ENCODE assay signal across 9 cellular contexts in the genomic region with DNA sequence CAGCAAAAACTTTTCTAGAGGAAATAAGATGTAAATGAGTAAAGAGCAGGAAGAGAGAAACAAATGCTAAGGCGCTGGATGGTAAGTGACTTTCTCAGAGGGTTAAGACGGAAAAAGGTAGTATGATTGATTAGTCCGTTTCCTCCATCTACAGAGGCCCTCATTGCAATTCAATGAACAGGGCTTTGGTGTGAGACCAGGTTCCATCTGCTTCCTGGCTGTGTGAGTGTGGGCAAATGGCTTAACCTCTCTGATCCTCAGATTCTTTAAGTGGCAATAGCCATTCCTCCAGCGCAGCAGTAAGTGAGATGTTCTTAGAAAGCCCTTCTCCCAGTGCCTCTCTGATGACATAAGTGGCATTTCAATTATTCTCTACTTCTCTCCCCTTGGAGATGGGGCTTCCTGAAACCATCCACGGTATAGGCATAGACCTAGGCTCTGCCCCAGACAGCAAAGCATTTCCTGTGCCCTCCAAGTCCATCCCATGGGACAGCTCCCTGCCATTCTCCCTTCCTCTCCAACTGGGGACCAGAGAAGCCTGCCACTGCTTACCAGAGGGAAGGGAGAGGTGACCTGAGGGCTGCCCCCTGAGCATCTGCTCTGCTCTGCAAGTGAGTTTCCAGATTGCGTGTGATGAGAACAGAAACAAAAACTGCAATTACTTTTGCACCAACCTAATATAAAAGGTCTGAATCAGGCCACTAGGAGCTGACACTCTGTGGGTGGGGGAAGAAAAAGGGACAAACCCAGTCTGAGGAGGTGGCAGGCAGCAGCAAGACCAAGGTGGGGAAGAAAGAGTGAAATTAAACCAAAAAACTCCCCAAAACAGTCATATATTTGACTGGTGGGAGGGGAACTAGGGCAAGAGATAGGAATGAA. TPM values are rescaled to one million over a fixed set of nuclear protein-coding genes. Genes with fewer than 3 reads are reported as not detected.
DNase-seq lines count a peak whose midpoint lies in the region; ATAC-seq and TF ChIP-seq lines count a peak whose summit lies in the region.
"Had no signal": no experiment of that assay in that cellular context is flagged by ENCODE, and none has a peak within 500 bp of the region (broad histone marks: within the 10 kb centered on the region; RNA-seq: fewer than 3 reads in every experiment).

No MANE protein-coding gene starts in this region.

- H3K36me3 Mint-ChIP-seq in activated CD4-positive, alpha-beta T cell treated with anti-CD3 and anti-CD28 coated beads for 36 hours (ENCODE audit: low read depth): no peaks in the 10 kb centered on the region
- H3K36me3 Mint-ChIP-seq in T-helper 2 cell treated with Interferon-gamma antibody and Interleukin-4, amounts not matched to agents 5 μg/mL and 100 μg/mL, for 36 hours (ENCODE audit: low read depth): peaks cover 2% of the 10 kb centered on the region
- no peaks in the 10 kb centered on the region for H3K36me3 Mint-ChIP-seq in Calu3 (ENCODE audit: insufficient read depth, unreplicated experiment)

- peak; percentile 76 for DNase-seq in activated CD4-positive, alpha-beta T cell treated with anti-CD3 and anti-CD28 coated beads for 36 hours
- no peak for DNase-seq in activated CD4-positive, alpha-beta T cell treated with anti-CD3 and anti-CD28 coated beads for 1 hour
- peak; percentile 70 for DNase-seq in T-helper 2 cell treated with Interferon-gamma antibody and Interleukin-4, amounts not matched to agents 5 μg/mL and 100 μg/mL, for 36 hours (ENCODE audit: low spot score)
- peak; percentile 77 for DNase-seq in stimulated activated CD4-positive, alpha-beta T cell treated with anti-CD3 and anti-CD28 coated beads, Interleukin-4, amount 100 ng/mL, for 24 hours
- DNase-seq in anterior cingulate cortex (lab: John Stamatoyannopoulos, UW): no peak
- DNase-seq in Calu3: no peak
- DNase-seq in HT-29 (ENCODE audit: low spot score): no peak
- DNase-seq: head of caudate nucleus had no signal

- POLR2A ChIA-PET in activated CD4-positive, alpha-beta T cell treated with anti-CD3 and anti-CD28 coated beads for 36 hours (lab: Charles Lee): interaction anchor here (0.7 to 1.1 kb wide), 4 partner anchors 13 to 138 kb away, joined by 3 to 9 read pairs (median 3); no protein-coding TSS in a partner anchor

- H3K4me1 Mint-ChIP-seq in activated CD4-positive, alpha-beta T cell treated with anti-CD3 and anti-CD28 coated beads for 36 hours: peaks cover 69% of the 10 kb centered on the region
- H3K4me1 Mint-ChIP-seq in T-helper 2 cell treated with Interferon-gamma antibody and Interleukin-4, amounts not matched to agents 5 μg/mL and 100 μg/mL, for 36 hours (ENCODE audit: low read depth): peaks cover 48% of the 10 kb centered on the region
- H3K4me1 Mint-ChIP-seq in Calu3 (ENCODE audit: low read depth, unreplicated experiment): no peaks in the 10 kb centered on the region

- no peaks in the 10 kb centered on the region for H3K27me3 Mint-ChIP-seq in activated CD4-positive, alpha-beta T cell treated with anti-CD3 and anti-CD28 coated beads for 36 hours
- H3K27me3 Mint-ChIP-seq in T-helper 2 cell treated with Interferon-gamma antibody and Interleukin-4, amounts not matched to agents 5 μg/mL and 100 μg/mL, for 36 hours (ENCODE audit: low read depth): peaks cover 21% of the 10 kb centered on the region
- no peaks in the 10 kb centered on the region for H3K27me3 Mint-ChIP-seq in Calu3 (ENCODE audit: unreplicated experiment)

- H3K9me3 Mint-ChIP-seq in activated CD4-positive, alpha-beta T cell treated with anti-CD3 and anti-CD28 coated beads for 36 hours (ENCODE audit: low read depth): no peaks in the 10 kb centered on the region
- H3K9me3 Mint-ChIP-seq in T-helper 2 cell treated with Interferon-gamma antibody and Interleukin-4, amounts not matched to agents 5 μg/mL and 100 μg/mL, for 36 hours: peaks cover 8% of the 10 kb centered on the region
- peaks cover 2% of the 10 kb centered on the region for H3K9me3 Mint-ChIP-seq in Calu3 (ENCODE audit: low read depth, unreplicated experiment)

- peak; percentile 82 for ATAC-seq in activated CD4-positive, alpha-beta T cell treated with anti-CD3 and anti-CD28 coated beads for 36 hours
- peak; percentile 62 for ATAC-seq in HG02759 (IDR thresholded peaks at IDR 0.05; ENCODE audit: unreplicated experiment)

- no peak for TF ChIP-seq CTCF in Calu3 (IDR thresholded peaks at IDR 0.05; ENCODE audit: unreplicated experiment)

- intact Hi-C loops in activated CD4-positive, alpha-beta T cell treated with anti-CD3 and anti-CD28 coated beads for 36 hours (cut with DNase I, micrococcal nuclease): loop anchor here (1.0 to 2.0 kb wide), 4 partner anchors 19 to 86 kb away; no protein-coding TSS in a partner anchor
- intact Hi-C loops in Calu3 (cut with micrococcal nuclease; ENCODE audit: unreplicated experiment): no loop called here

- H3K27ac Mint-ChIP-seq in activated CD4-positive, alpha-beta T cell treated with anti-CD3 and anti-CD28 coated beads for 36 hours: peak overlapping the region; percentile 92
- peak overlapping the region; percentile 58 for H3K27ac Mint-ChIP-seq in T-helper 2 cell treated with Interferon-gamma antibody and Interleukin-4, amounts not matched to agents 5 μg/mL and 100 μg/mL, for 36 hours
- no peak overlapping the region for H3K27ac Mint-ChIP-seq in Calu3 (ENCODE audit: unreplicated experiment)

- no TSS peak for BruUV-seq in Calu3 (replicated peaks; lab: Mats Ljungman, UMichigan)

- CTCF ChIA-PET in activated CD4-positive, alpha-beta T cell treated with anti-CD3 and anti-CD28 coated beads for 36 hours (lab: Charles Lee): interaction anchor here (0.6 to 1.7 kb wide), 13 partner anchors 15 to 209 kb away, joined by 3 to 5 read pairs (median 4); no protein-coding TSS in a partner anchor
- CTCF ChIA-PET in Calu3 (lab: Charles Lee): no interaction called here

- peak overlapping the region; percentile 58 for H3K4me3 Mint-ChIP-seq in activated CD4-positive, alpha-beta T cell treated with anti-CD3 and anti-CD28 coated beads for 36 hours
- H3K4me3 Mint-ChIP-seq in T-helper 2 cell treated with Interferon-gamma antibody and Interleukin-4, amounts not matched to agents 5 μg/mL and 100 μg/mL, for 36 hours: peak overlapping the region; percentile 52
- no peak overlapping the region for H3K4me3 Mint-ChIP-seq in Calu3 (ENCODE audit: low read depth, unreplicated experiment)

RNA-seq across cellular contexts. Expression of a gene that starts 12.7 kb away (rescaled TPM):
- 100 to 1,000 TPM; 357 to 435 TPM for total RNA-seq in activated CD4-positive, alpha-beta T cell treated with anti-CD3 and anti-CD28 coated beads for 36 hours
- total RNA-seq in Calu3 (2022): 1,189 and 1,365 TPM in 2 replicates
- 148 and 159 TPM in 2 replicates for total RNA-seq in HT-29 (2014; rRNA removed; shearing (Covaris generic))

Comparison
In these comparisons a context has a peak if more than half of its experiments do, and no peak if none do; other contexts are left out.
1. DNase-seq: peak in activated CD4-positive, alpha-beta T cell treated with anti-CD3 and anti-CD28 coated beads for 36 hours (single experiment), T-helper 2 cell treated with Interferon-gamma antibody and Interleukin-4, amounts not matched to agents 5 μg/mL and 100 μg/mL, for 36 hours (single experiment) and stimulated activated CD4-positive, alpha-beta T cell treated with anti-CD3 and anti-CD28 coated beads, Interleukin-4, amount 100 ng/mL, for 24 hours (single experiment); none in activated CD4-positive, alpha-beta T cell treated with anti-CD3 and anti-CD28 coated beads for 1 hour (single experiment), anterior cingulate cortex (0 of 58), Calu3 (single experiment) and HT-29 (single experiment).